In the genomic region with DNA sequence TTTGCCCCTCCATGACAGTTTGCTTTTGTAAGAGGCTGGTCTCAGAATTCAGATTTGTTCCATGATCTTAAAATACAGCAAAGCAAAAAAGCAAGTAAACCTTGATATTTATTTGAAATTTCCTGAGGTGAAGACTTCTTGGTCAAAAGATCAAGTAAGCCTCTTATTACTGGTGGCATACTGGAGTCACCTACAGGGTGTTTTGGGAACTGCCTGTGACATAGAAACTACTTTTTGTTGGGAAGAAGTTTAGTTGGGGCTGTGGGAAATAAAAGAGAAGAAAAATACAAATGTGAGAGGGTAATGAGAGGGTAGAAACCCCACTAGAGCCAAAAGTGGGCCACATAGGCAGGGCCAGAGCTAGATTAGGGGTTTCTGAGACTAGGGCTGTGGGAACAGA, we compare ENCODE assay signal across 2 cellular contexts.
A peak's percentile ranks its signal among the peaks of the same experiment; 100 is the strongest.
TF ChIP-seq lines count a peak whose summit lies in the region.

No MANE protein-coding gene starts in this region.

TF ChIP-seq in HEK293, 187 proteins besides CTCF, POLR2A, EP300 and RAD21 (continued from another document):
- TF ChIP-seq ZNF561 (tag by site-specific recombination; IDR thresholded peaks at IDR 0.05; ENCODE audit: borderline replicate concordance) (no peak), SCRT1 (tag by site-specific recombination; IDR thresholded peaks at IDR 0.05; ENCODE audit: borderline replicate concordance) (no peak)

TF ChIP-seq in GM12878, 131 proteins besides CTCF, POLR2A, EP300 and RAD21:
- TF ChIP-seq, protein P1, sequence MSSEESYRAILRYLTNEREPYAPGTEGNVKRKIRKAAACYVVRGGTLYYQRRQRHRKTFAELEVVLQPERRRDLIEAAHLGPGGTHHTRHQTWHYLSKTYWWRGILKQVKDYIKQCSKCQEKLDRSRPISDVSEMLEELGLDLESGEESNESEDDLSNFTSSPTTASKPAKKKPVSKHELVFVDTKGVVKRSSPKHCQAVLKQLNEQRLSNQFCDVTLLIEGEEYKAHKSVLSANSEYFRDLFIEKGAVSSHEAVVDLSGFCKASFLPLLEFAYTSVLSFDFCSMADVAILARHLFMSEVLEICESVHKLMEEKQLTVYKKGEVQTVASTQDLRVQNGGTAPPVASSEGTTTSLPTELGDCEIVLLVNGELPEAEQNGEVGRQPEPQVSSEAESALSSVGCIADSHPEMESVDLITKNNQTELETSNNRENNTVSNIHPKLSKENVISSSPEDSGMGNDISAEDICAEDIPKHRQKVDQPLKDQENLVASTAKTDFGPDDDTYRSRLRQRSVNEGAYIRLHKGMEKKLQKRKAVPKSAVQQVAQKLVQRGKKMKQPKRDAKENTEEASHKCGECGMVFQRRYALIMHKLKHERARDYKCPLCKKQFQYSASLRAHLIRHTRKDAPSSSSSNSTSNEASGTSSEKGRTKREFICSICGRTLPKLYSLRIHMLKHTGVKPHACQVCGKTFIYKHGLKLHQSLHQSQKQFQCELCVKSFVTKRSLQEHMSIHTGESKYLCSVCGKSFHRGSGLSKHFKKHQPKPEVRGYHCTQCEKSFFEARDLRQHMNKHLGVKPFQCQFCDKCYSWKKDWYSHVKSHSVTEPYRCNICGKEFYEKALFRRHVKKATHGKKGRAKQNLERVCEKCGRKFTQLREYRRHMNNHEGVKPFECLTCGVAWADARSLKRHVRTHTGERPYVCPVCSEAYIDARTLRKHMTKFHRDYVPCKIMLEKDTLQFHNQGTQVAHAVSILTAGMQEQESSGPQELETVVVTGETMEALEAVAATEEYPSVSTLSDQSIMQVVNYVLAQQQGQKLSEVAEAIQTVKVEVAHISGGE (CRISPR knock-in tag; IDR thresholded peaks at IDR 0.05), result no peak
- peak; percentile 36; the same call in 1 of the 2 replicates for TF ChIP-seq SMC3 (IDR thresholded peaks at IDR 0.05; ENCODE audit: borderline replicate concordance, low read length)
